9 cellular contexts compared by ENCODE assay signal in genomic region chr7:73841689-73842247, GRCh38. TPM values are rescaled to one million over a fixed set of nuclear protein-coding genes. Genes with fewer than 3 reads are reported as not detected.
DNase-seq lines count a peak whose midpoint lies in the region; ATAC-seq and TF ChIP-seq lines count a peak whose summit lies in the region.
"Had no signal": no experiment of that assay in that cellular context is flagged by ENCODE, and none has a peak within 500 bp of the region (broad histone marks: within the 10 kb centered on the region; RNA-seq: fewer than 3 reads in every experiment).

No MANE protein-coding gene starts in this region.

- WGBS in liver: 39% methylated on average over 25 of the region's 25 CpGs

- H3K4me3 Mint-ChIP-seq in brain: peak overlapping the region; percentile 89 to 94 (median 92)

- peaks cover 0 to 8% (median 4%) of the 10 kb centered on the region in 4 donors for H3K4me1 ChIP-seq in liver (ENCODE audit: control insufficient read depth in 4 of 4, insufficient read depth in 4 of 4, low read length in 3 of 4)
- H3K4me1 ChIP-seq in upper lobe of right lung: peaks cover 19% of the 10 kb centered on the region

- TF ChIP-seq RAD21 in liver (IDR thresholded peaks at IDR 0.05): no peak

- H3K36me3 ChIP-seq in liver (ENCODE audit: control insufficient read depth in 4 of 4, insufficient read depth in 3 of 4, low read depth in 1 of 4, low read length in 3 of 4): no peaks in the 10 kb centered on the region
- no peaks in the 10 kb centered on the region for H3K36me3 ChIP-seq in upper lobe of right lung

- H3K36me3 Mint-ChIP-seq in brain: no peaks in the 10 kb centered on the region

- H3K27me3 ChIP-seq in liver (ENCODE audit: control insufficient read depth in 4 of 4, insufficient read depth in 4 of 4, low read length in 3 of 4) (no peaks in the 10 kb centered on the region), upper lobe of right lung (no peaks in the 10 kb centered on the region)

- peaks cover 7% of the 10 kb centered on the region for H3K27me3 Mint-ChIP-seq in brain

- peak overlapping the region; percentile 58 to 69 (median 62) for H3K4me3 ChIP-seq in liver (ENCODE audit: low read depth in 1 of 3, low read length in 3 of 3)
- peak overlapping the region; percentile 64 for H3K4me3 ChIP-seq in upper lobe of right lung

- H3K9me3 ChIP-seq in liver (ENCODE audit: control insufficient read depth in 4 of 4, low read length in 3 of 4) (no peaks in the 10 kb centered on the region), upper lobe of right lung (no peaks in the 10 kb centered on the region)

- no peaks in the 10 kb centered on the region for H3K4me1 Mint-ChIP-seq in brain

- ATAC-seq in HG02798 (IDR thresholded peaks at IDR 0.05; ENCODE audit: poor library complexity, unreplicated experiment): peak; percentile 8
- peak; percentile 26 for ATAC-seq in upper lobe of right lung
- no peak for ATAC-seq in GM18870 (IDR thresholded peaks at IDR 0.05; ENCODE audit: unreplicated experiment)
- no peak for ATAC-seq in HG03280 (IDR thresholded peaks at IDR 0.05; ENCODE audit: unreplicated experiment)

- TF ChIP-seq CTCF in 22Rv1 (IDR thresholded peaks at IDR 0.05) (no peak), brain (conservative IDR thresholded peaks at IDR 0.05) (no peak), liver (IDR thresholded peaks at IDR 0.05; ENCODE audit: low read depth, low read length, missing input control) (no peak), upper lobe of right lung (IDR thresholded peaks at IDR 0.05) (no peak)

- intact Hi-C loops in upper lobe of right lung (cut with DNase I): no loop called here

- H3K27ac ChIP-seq in 22Rv1: peak overlapping the region; percentile 51
- H3K27ac ChIP-seq in liver (ENCODE audit: low read depth in 1 of 2, low read length in 2 of 2): peak overlapping the region in 1 of 2 donors; percentile 19
- H3K27ac ChIP-seq in upper lobe of right lung: peak overlapping the region; percentile 65

- H3K27ac Mint-ChIP-seq in brain: peak overlapping the region in 4 of 5 experiments; percentile 62 to 96 (median 89)

- peaks cover 0 to 6% (median 4%) of the 10 kb centered on the region in 5 experiments for H3K9me3 Mint-ChIP-seq in brain

- H3K9ac ChIP-seq in liver (ENCODE audit: low read depth in 1 of 2, low read length in 2 of 2): peak overlapping the region; percentile 1 to 70

- peak; percentile 69 for DNase-seq in upper lobe of right lung
- no peak for DNase-seq in DMS153 treated with DMSO at 0.1 percent for 48 hours (lab: John Stamatoyannopoulos, UW; ENCODE audit: unreplicated experiment)

TF ChIP-seq in liver, 16 proteins besides CTCF, POLR2A, EP300 and RAD21:
- no peak for TF ChIP-seq ZBTB33 (IDR thresholded peaks at IDR 0.05)
- TF ChIP-seq HNF4A (conservative IDR thresholded peaks at IDR 0.05): no peak
- TF ChIP-seq JUND (IDR thresholded peaks at IDR 0.05): no peak
- TF ChIP-seq SP1 (IDR thresholded peaks at IDR 0.05): no peak
- no peak for TF ChIP-seq RXRA (IDR thresholded peaks at IDR 0.05)
- no peak for TF ChIP-seq ATF3 (IDR thresholded peaks at IDR 0.05)
- TF ChIP-seq REST (IDR thresholded peaks at IDR 0.05): no peak
- TF ChIP-seq TAF1 (conservative IDR thresholded peaks at IDR 0.05): no peak
- no peak for TF ChIP-seq HNF4G (IDR thresholded peaks at IDR 0.05)
- no peak for TF ChIP-seq NR2F2 (IDR thresholded peaks at IDR 0.05)
- TF ChIP-seq EGR1 (IDR thresholded peaks at IDR 0.05; ENCODE audit: low read depth in 2 of 2): no peak
- TF ChIP-seq MAX (IDR thresholded peaks at IDR 0.05): no peak
- TF ChIP-seq YY1 (IDR thresholded peaks at IDR 0.05): no peak

RNA-seq across cellular contexts. Expression of gene METTL27, which starts 0.5 kb away (rescaled TPM):
- polyA plus RNA-seq in brain (ENCODE audit: insufficient read depth, low read depth, low replicate concordance) (23.2 TPM), liver (1 to 10 TPM; 1.6 to 1.7 TPM)
- total RNA-seq in liver (1 to 10 TPM; 1.0 to 1.6 TPM), upper lobe of right lung (2.3 TPM)

RNA-seq across cellular contexts. Expression of gene CLDN4, which starts 11.0 kb away (rescaled TPM):
- 132 TPM for polyA plus RNA-seq in brain (ENCODE audit: insufficient read depth, low read depth, low replicate concordance)
- total RNA-seq in liver: 1 to 10 TPM in 1 of 2 donors, under 1 TPM in 1; 0.37 to 1.4 TPM
- polyA plus RNA-seq in liver: 1 to 10 TPM; 1.2 to 2.0 TPM
- total RNA-seq in upper lobe of right lung: 103 TPM

RNA-seq across cellular contexts. Expression of gene TMEM270, which starts 19.2 kb away (rescaled TPM):
- 4.4 TPM for polyA plus RNA-seq in brain (ENCODE audit: insufficient read depth, low read depth, low replicate concordance)
- not detected for total RNA-seq in liver
- under 1 TPM in 1 of 2 donors, not detected in 1; 0.09 TPM for polyA plus RNA-seq in liver
- not detected for total RNA-seq in upper lobe of right lung
- total RNA-seq: glomerular endothelial cell had no signal

Comparison
In these comparisons a context has a peak if more than half of its experiments do, and no peak if none do; other contexts are left out.
1. ATAC-seq: peak in HG02798 (single experiment) and upper lobe of right lung (single experiment); none in GM18870 (single experiment) and HG03280 (single experiment).
2. RNA of gene CLDN4, which starts 11.0 kb away (total RNA-seq): 103 TPM in upper lobe of right lung (single experiment); 0.37 to 1.4 TPM in liver; every median in the first group is over 10 times any median in the second.